Comparison of ENCODE assay signal across 9 cellular contexts in genomic region chr6:131948692-131949614, GRCh38. TPM values are rescaled to one million over a fixed set of nuclear protein-coding genes. Genes with fewer than 3 reads are reported as not detected.
DNase-seq lines count a peak whose midpoint lies in the region; ATAC-seq, FAIRE-seq and TF ChIP-seq lines count a peak whose summit lies in the region.
"Had no signal": no experiment of that assay in that cellular context is flagged by ENCODE, and none has a peak within 500 bp of the region (broad histone marks: within the 10 kb centered on the region; RNA-seq: fewer than 3 reads in every experiment).

No MANE protein-coding gene starts in this region.

- H3K27ac ChIP-seq in cardiac muscle cell (no peak overlapping the region), endothelial cell of umbilical vein (ENCODE audit: insufficient read depth, low read depth, low read length) (peak overlapping the region; percentile 69), uterus (peak overlapping the region; percentile 99)

- CTCF ChIA-PET in endothelial cell of umbilical vein (lab: Charles Lee) = interaction anchor here (0.7 to 7.2 kb wide), 6 partner anchors 12 to 269 kb away, joined by 3 to 74 read pairs (median 4); no protein-coding TSS in a partner anchor

- DNase-seq in cardiac muscle cell (ENCODE audit: low read depth in 1 of 2, low spot score in 1 of 2) (peak; percentile 11 to 80), Right ventricle myocardium inferior (ENCODE audit: missing footprints) (no peak), endothelial cell of umbilical vein (ENCODE audit: low read depth, low spot score) (peak; percentile 80), myocyte (ENCODE audit: low read depth) (peak; percentile 50), uterus (peak; percentile 53 to 58), NCI-H187 treated with DMSO at 0.1 percent for 48 hours (lab: John Stamatoyannopoulos, UW) (no peak), DMS79 treated with DMSO at 0.1 percent for 48 hours (lab: John Stamatoyannopoulos, UW) (no peak)
- no peak for DNase-seq in stimulated activated CD4-positive, alpha-beta T cell treated with anti-CD3 and anti-CD28 coated beads, Interleukin-2, amount 100 ng/mL, for 48 hours

- H3K36me3 ChIP-seq in cardiac muscle cell = no peaks in the 10 kb centered on the region
- H3K36me3 ChIP-seq in endothelial cell of umbilical vein (ENCODE audit: control insufficient read depth in 2 of 2, extremely low read depth in 1 of 2, insufficient read depth in 2 of 2, low read length in 2 of 2) = peaks cover 10 to 11% of the 10 kb centered on the region in 2 experiments
- no peaks in the 10 kb centered on the region for H3K36me3 ChIP-seq in uterus
- H3K36me3 ChIP-seq: BE2C had no signal

- H3K4me1 ChIP-seq in cardiac muscle cell (ENCODE audit: low read depth) = peaks cover 8% of the 10 kb centered on the region
- H3K4me1 ChIP-seq in endothelial cell of umbilical vein (ENCODE audit: control insufficient read depth, extremely low read depth, insufficient read depth, low read length) = peaks cover 25% of the 10 kb centered on the region
- H3K4me1 ChIP-seq in uterus = no peaks in the 10 kb centered on the region

- TF ChIP-seq CTCF in cardiac muscle cell (IDR thresholded peaks at IDR 0.05; ENCODE audit: low read depth, low read length) (no peak), endothelial cell of umbilical vein (IDR thresholded peaks at IDR 0.05; ENCODE audit: extremely low read depth in 1 of 2, insufficient read depth in 1 of 2, low read depth in 1 of 2, low read length in 2 of 2) (no peak), uterus (IDR thresholded peaks at IDR 0.05) (no peak)

- H3K4me3 ChIP-seq in cardiac muscle cell (no peak overlapping the region), endothelial cell of umbilical vein (replicated peaks in 1 of 3; ENCODE audit: insufficient read depth in 1 of 3, low read depth in 1 of 3, low read length in 3 of 3) (peak overlapping the region; percentile 10 to 93 (median 88)), uterus (peak overlapping the region; percentile 72 to 78)

- H2AFZ ChIP-seq in endothelial cell of umbilical vein (ENCODE audit: low read depth, low read length) = no peak overlapping the region

- intact Hi-C loops in Right ventricle myocardium inferior (cut with DNase I) (no loop called here), endothelial cell of umbilical vein (cut with micrococcal nuclease) (no loop called here), uterus (cut with DNase I; ENCODE audit: low total_unique reads) (no loop called here)

- no peak for ATAC-seq in Right ventricle myocardium inferior

- no peaks in the 10 kb centered on the region for H3K9me1 ChIP-seq in endothelial cell of umbilical vein (replicated peaks; ENCODE audit: control insufficient read depth, extremely low read depth, insufficient read depth, low read length)

- BruUV-seq in endothelial cell of umbilical vein (replicated peaks; lab: Mats Ljungman, UMichigan) = no TSS peak

- H3K9me3 ChIP-seq in cardiac muscle cell (ENCODE audit: low read depth) (no peaks in the 10 kb centered on the region), endothelial cell of umbilical vein (replicated peaks; ENCODE audit: control insufficient read depth, insufficient read depth, low read length) (no peaks in the 10 kb centered on the region), uterus (no peaks in the 10 kb centered on the region)
- H3K9me3 ChIP-seq: BE2C had no signal

- POLR2A ChIA-PET in endothelial cell of umbilical vein (lab: Charles Lee) = interaction anchor here (0.6 to 7.3 kb wide), 13 partner anchors 11 to 270 kb away, joined by 3 to 200 read pairs (median 8); no protein-coding TSS in a partner anchor

- peak; percentile 92 for TF ChIP-seq POLR2A in endothelial cell of umbilical vein (IDR thresholded peaks at IDR 0.05; ENCODE audit: low read depth, low read length)
- TF ChIP-seq POLR2A in uterus (IDR thresholded peaks at IDR 0.05) = no peak

- peak overlapping the region; percentile 98 for H3K9ac ChIP-seq in endothelial cell of umbilical vein (replicated peaks; ENCODE audit: extremely low read depth, insufficient read depth, low read length)

- dilution Hi-C loops in endothelial cell of umbilical vein (cut with MboI; ENCODE audit: extremely low pct_ligation_motif_present, low sequenced_read_pairs) = no loop called here

- H3K4me2 ChIP-seq in endothelial cell of umbilical vein (ENCODE audit: insufficient read depth, low read length) = peak overlapping the region; percentile 59

- no peaks in the 10 kb centered on the region for H4K20me1 ChIP-seq in endothelial cell of umbilical vein (replicated peaks; ENCODE audit: control insufficient read depth, extremely low read depth, insufficient read depth, low read length)

- no peaks in the 10 kb centered on the region for H3K27me3 ChIP-seq in cardiac muscle cell
- no peaks in the 10 kb centered on the region for H3K27me3 ChIP-seq in endothelial cell of umbilical vein (ENCODE audit: control insufficient read depth in 2 of 2, insufficient read depth in 2 of 2, low read length in 2 of 2)
- no peaks in the 10 kb centered on the region for H3K27me3 ChIP-seq in uterus

- H3K79me2 ChIP-seq in endothelial cell of umbilical vein (ENCODE audit: control insufficient read depth, insufficient read depth, low read length) = peaks cover 33% of the 10 kb centered on the region

- FAIRE-seq in endothelial cell of umbilical vein (lab: Jason Lieb, UNC) = peak; percentile 24

TF ChIP-seq in endothelial cell of umbilical vein, 7 proteins besides CTCF, POLR2A, EP300 and RAD21:
- no peak for TF ChIP-seq MAX (IDR thresholded peaks at IDR 0.05; ENCODE audit: insufficient read depth, insufficient read length)
- peak; percentile 97 for TF ChIP-seq POLR2AphosphoS5 (IDR thresholded peaks at IDR 0.05; ENCODE audit: insufficient read depth, low read depth, low read length)

RNA-seq across cellular contexts. Expression of gene CCN2, which starts 2.2 kb away (rescaled TPM):
- total RNA-seq in cardiac muscle cell (17.2 and 20.1 TPM in 2 replicates), Right ventricle myocardium inferior (12.5 TPM), endothelial cell of umbilical vein (2,488 and 2,886 TPM in 2 replicates), myocyte (16.1 and 20.2 TPM in 2 replicates), uterus (100 to 1,000 TPM; 104 to 254 (median 202) TPM)
- polyA plus RNA-seq in cardiac muscle cell (44.3 and 48.1 TPM in 2 replicates), endothelial cell of umbilical vein (1,646 and 1,926 TPM in 2 replicates)
- polyA plus RNA-seq in endothelial cell of umbilical vein (2011; cell fraction: cytosol; rRNA removed) = 2,191 and 2,482 TPM in 2 replicates
- polyA plus RNA-seq in endothelial cell of umbilical vein (2011; cell fraction: nucleus; rRNA removed) = 2,136 and 2,278 TPM in 2 replicates
- 2,295 and 2,601 TPM in 2 replicates for polyA plus RNA-seq in endothelial cell of umbilical vein (2012)
- 1,101 and 1,172 TPM in 2 replicates for polyA minus RNA-seq in endothelial cell of umbilical vein
- 1.2 TPM for polyA minus RNA-seq in endothelial cell of umbilical vein (2011; cell fraction: cytosol; rRNA and poly(A)+ RNA removed)
- polyA minus RNA-seq in endothelial cell of umbilical vein (2011; cell fraction: nucleus; rRNA and poly(A)+ RNA removed) = 637 and 812 TPM in 2 replicates
- polyA plus RNA-seq in myocyte (2012) = 1,172 TPM

Comparison
In these comparisons a context has a peak if more than half of its experiments do, and no peak if none do; other contexts are left out.
1. DNase-seq: peak in cardiac muscle cell (2 of 2), endothelial cell of umbilical vein (single experiment), myocyte (single experiment) and uterus (2 of 2); none in Right ventricle myocardium inferior (single experiment), NCI-H187 treated with DMSO at 0.1 percent for 48 hours (single experiment), stimulated activated CD4-positive, alpha-beta T cell treated with anti-CD3 and anti-CD28 coated beads, Interleukin-2, amount 100 ng/mL, for 48 hours (0 of 2) and DMS79 treated with DMSO at 0.1 percent for 48 hours (single experiment).